25 cellular contexts compared by ENCODE assay signal in the genomic region with DNA sequence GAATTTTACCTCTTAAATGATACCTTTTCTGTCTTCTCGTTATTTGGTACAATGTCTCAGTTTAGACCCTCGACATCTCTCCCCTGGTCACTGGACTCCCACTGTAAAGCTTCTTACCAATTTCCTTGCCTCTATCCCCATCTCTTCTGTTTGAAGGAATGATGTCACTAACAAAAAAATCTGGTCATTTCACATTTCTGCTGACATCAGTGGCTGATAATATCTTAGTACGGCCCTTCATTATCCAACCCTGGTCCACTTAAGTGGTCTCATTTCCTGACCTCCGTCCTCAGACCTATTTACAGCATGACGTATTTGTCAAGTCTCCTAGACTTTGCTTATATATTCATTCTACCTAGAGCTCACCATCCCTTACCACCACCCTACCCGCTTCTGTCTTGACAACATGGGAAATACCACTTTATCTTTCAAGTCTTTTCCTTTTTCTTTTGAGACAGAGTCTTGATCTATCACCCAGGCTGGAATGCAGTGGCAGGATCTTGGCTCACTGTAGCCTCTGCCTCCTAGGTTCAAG.
"Had no signal": no experiment of that assay in that cellular context is flagged by ENCODE, and none has a peak within 500 bp of the region (broad histone marks: within the 10 kb centered on the region; RNA-seq: fewer than 3 reads in every experiment).

No MANE protein-coding gene starts in this region.

- FAIRE-seq: endometrium, islet of Langerhans, keratinocyte had no signal

- H3K4me1 ChIP-seq: colonic mucosa, left lung had no signal

- H3K4me3 ChIP-seq: colonic mucosa, esophagus squamous epithelium, gastrocnemius medialis, heart right ventricle, left lung, lower lobe of right lung had no signal

- H3K27me3 ChIP-seq: colonic mucosa, esophagus squamous epithelium, gastrocnemius medialis, heart right ventricle, left lung had no signal

- H3K36me3 ChIP-seq: colonic mucosa, esophagus squamous epithelium, gastrocnemius medialis, heart right ventricle, left lung, lower lobe of right lung had no signal

- ATAC-seq: effector memory CD8-positive, alpha-beta T cell; esophagus mucosa; gastrocnemius medialis; heart right ventricle; left cardiac atrium; left lung; left ventricle myocardium superior; lower lobe of right lung had no signal

- H3K9me3 ChIP-seq: colonic mucosa, esophagus squamous epithelium, gastrocnemius medialis, heart right ventricle, left lung, lower lobe of right lung had no signal

- H3K27ac ChIP-seq: colonic mucosa, epithelial cell of prostate, esophagus squamous epithelium, heart right ventricle, left lung, lower lobe of right lung had no signal

- DNase-seq: colonic mucosa; cortex of kidney; effector CD8-positive, alpha-beta T cell; effector memory CD8-positive, alpha-beta T cell; endodermal cell; erythroblast; esophagus squamous epithelium; foreskin fibroblast; foreskin melanocyte; gastrocnemius medialis; glutamatergic neuron; head of caudate nucleus; heart right ventricle; hippocampal formation; left cardiac atrium; left lung; left ventricle myocardium superior; lower lobe of right lung; mesenchymal stem cell; midbrain had no signal
